Comparison of ENCODE assay signal across 26 cellular contexts in genomic region chr5:142694092-142694856, GRCh38. TPM values are rescaled to one million over a fixed set of nuclear protein-coding genes. Genes with fewer than 3 reads are reported as not detected.
A peak's percentile ranks its signal among the peaks of the same experiment; 100 is the strongest.
DNase-seq lines count a peak whose midpoint lies in the region; ATAC-seq, FAIRE-seq and TF ChIP-seq lines count a peak whose summit lies in the region.
"Had no signal": no experiment of that assay in that cellular context is flagged by ENCODE, and none has a peak within 500 bp of the region (broad histone marks: within the 10 kb centered on the region; RNA-seq: fewer than 3 reads in every experiment).

No MANE protein-coding gene starts in this region.

- H2AFZ ChIP-seq in HepG2 (ENCODE audit: low read length): no peak overlapping the region

- in situ Hi-C loops in HepG2 (cut with HindIII; ENCODE audit: extremely low pct_ligation_motif_present, low pct_unique_long_range_greater_than_20kb): no loop called here
- in situ Hi-C loops in GM13977 (cut with MboI; ENCODE audit: low pct_unique_long_range_greater_than_20kb, low sequenced_read_pairs, unreplicated experiment): no loop called here

- peaks cover 10% of the 10 kb centered on the region for H3K4me1 Mint-ChIP-seq in glutamatergic neuron (ENCODE audit: low read depth, unreplicated experiment)

- DNase-seq in HepG2 (ENCODE audit: low spot score) (no peak), right lobe of liver (no peak), WERI-Rb-1 (no peak), glutamatergic neuron (no peak), hypothalamus (lab: John Stamatoyannopoulos, UW) (no peak), GM13977 (ENCODE audit: low spot score) (no peak)
- DNase-seq: ACHN; activated CD4-positive, alpha-beta T cell treated with anti-CD3 and anti-CD28 coated beads, Interleukin-2, amount 50 U/mL, for 48 hours; amygdala; EL; gastrocnemius medialis; H7; KG1; lower lobe of right lung; MV-4-11; NCI-H1694; NCI-H748 treated with DMSO at 0.1 percent for 48 hours; retina; upper lobe of right lung had no signal

- no peak overlapping the region for H3K4me2 ChIP-seq in HepG2 (ENCODE audit: low read depth, low read length)

- H3K27me3 ChIP-seq in HepG2 (ENCODE audit: control insufficient read depth in 1 of 2, insufficient read depth in 2 of 2, low read length in 2 of 2) (0 out of 5 replicates have a peak, but pooled peaks cover 0 to 6% of the 10 kb centered on the region in 2 experiments), right lobe of liver (no peaks in the 10 kb centered on the region), WERI-Rb-1 (ENCODE audit: insufficient read depth, low read depth, severe bottlenecking) (no peaks in the 10 kb centered on the region)
- H3K27me3 ChIP-seq: gastrocnemius medialis, upper lobe of right lung had no signal

- TF ChIP-seq CTCF in HepG2 (CRISPR knock-in tag; IDR thresholded peaks at IDR 0.05) (no peak), right lobe of liver (IDR thresholded peaks at IDR 0.05) (no peak), WERI-Rb-1 (IDR thresholded peaks at IDR 0.05; ENCODE audit: low read depth, low read length) (0 out of 2 replicates have a peak, but pooled peaks have one; percentile 22), glutamatergic neuron (IDR thresholded peaks at IDR 0.05; ENCODE audit: partially characterized antibody, unreplicated experiment) (peak; percentile 42), GM13977 (IDR thresholded peaks at IDR 0.05; ENCODE audit: extremely low read depth, insufficient read depth, missing control alignments) (no peak)

- TF ChIP-seq POLR2A in HepG2 (IDR thresholded peaks at IDR 0.05; ENCODE audit: insufficient read depth in 1 of 2, low read depth in 2 of 2, low read length in 2 of 2) (no peak), right lobe of liver (IDR thresholded peaks at IDR 0.05) (no peak)

- intact Hi-C loops in HepG2 (cut with micrococcal nuclease; ENCODE audit: unreplicated experiment): no loop called here
- intact Hi-C loops in right lobe of liver (cut with DNase I): no loop called here

- BruUV-seq in HepG2 (replicated peaks; lab: Mats Ljungman, UMichigan): no TSS peak

- no peak overlapping the region for H3K9ac ChIP-seq in HepG2 (ENCODE audit: insufficient read depth, low read depth, low read length)

- H3K36me3 ChIP-seq in HepG2 (replicated peaks in 1 of 2; ENCODE audit: control insufficient read depth in 1 of 2, insufficient read depth in 2 of 2, low read length in 2 of 2): no peaks in the 10 kb centered on the region
- no peaks in the 10 kb centered on the region for H3K36me3 ChIP-seq in right lobe of liver
- H3K36me3 ChIP-seq in WERI-Rb-1: no peaks in the 10 kb centered on the region
- H3K36me3 ChIP-seq: gastrocnemius medialis, lower lobe of right lung, upper lobe of right lung had no signal

- H3K36me3 Mint-ChIP-seq in glutamatergic neuron (ENCODE audit: unreplicated experiment): no peaks in the 10 kb centered on the region

- no peak for TF ChIP-seq RAD21 in HepG2 (CRISPR knock-in tag; IDR thresholded peaks at IDR 0.05)

- TF ChIP-seq EP300 in HepG2 (IDR thresholded peaks at IDR 0.05; ENCODE audit: low read depth in 2 of 2, low read length in 2 of 2): no peak
- no peak for TF ChIP-seq EP300 in HepG2 (CRISPR knock-in tag; IDR thresholded peaks at IDR 0.05; ENCODE audit: borderline replicate concordance)

- no peaks in the 10 kb centered on the region for H3K79me2 ChIP-seq in HepG2 (ENCODE audit: insufficient read depth, low read length)

- H3K4me1 ChIP-seq in HepG2 (ENCODE audit: insufficient read depth, low read length) (peaks cover 6% of the 10 kb centered on the region), right lobe of liver (peaks cover 0 to 3% (median 0%) of the 10 kb centered on the region in 4 donors)

- no peak overlapping the region for H3K27ac Mint-ChIP-seq in glutamatergic neuron (ENCODE audit: unreplicated experiment)
- H3K27ac Mint-ChIP-seq: T-helper 2 cell treated with Interferon-gamma antibody and Interleukin-4, amounts not matched to agents 5 μg/mL and 100 μg/mL, for 36 hours had no signal

- no peak for FAIRE-seq in HepG2 (lab: Jason Lieb, UNC)
- FAIRE-seq: D721Med, keratinocyte had no signal

- H3K9me3 ChIP-seq in HepG2 (ENCODE audit: low read length) (no peaks in the 10 kb centered on the region), right lobe of liver (no peaks in the 10 kb centered on the region), WERI-Rb-1 (ENCODE audit: severe bottlenecking) (no peaks in the 10 kb centered on the region)
- H3K9me3 ChIP-seq: gastrocnemius medialis, lower lobe of right lung, upper lobe of right lung had no signal

- H3K9me3 Mint-ChIP-seq in glutamatergic neuron (ENCODE audit: unreplicated experiment): peaks cover under 1% of the 10 kb centered on the region
- H3K9me3 Mint-ChIP-seq: T-helper 2 cell treated with Interferon-gamma antibody and Interleukin-4, amounts not matched to agents 5 μg/mL and 100 μg/mL, for 36 hours had no signal

- no peak overlapping the region for H3K27ac ChIP-seq in HepG2 (ENCODE audit: extremely low read length, insufficient read depth, low read length)
- H3K27ac ChIP-seq in right lobe of liver: no peak overlapping the region
- no peak overlapping the region for H3K27ac ChIP-seq in WERI-Rb-1
- H3K27ac ChIP-seq: C4-2B, gastrocnemius medialis, lower lobe of right lung, upper lobe of right lung had no signal

- no peaks in the 10 kb centered on the region for H4K20me1 ChIP-seq in HepG2 (ENCODE audit: insufficient read depth, low read length)

- H3K4me3 Mint-ChIP-seq in glutamatergic neuron (ENCODE audit: unreplicated experiment): no peak overlapping the region
- H3K4me3 Mint-ChIP-seq: T-helper 2 cell treated with Interferon-gamma antibody and Interleukin-4, amounts not matched to agents 5 μg/mL and 100 μg/mL, for 36 hours had no signal

- CTCF ChIA-PET in HepG2 (lab: Yijun Ruan, JAX; ENCODE audit: low intra/inter-chr PET ratio, low total read pairs): no interaction called here

- H3K4me3 ChIP-seq in HepG2 (replicated peaks in 1 of 3; ENCODE audit: insufficient read depth in 1 of 3, low read depth in 2 of 3, low read length in 3 of 3): no peak overlapping the region
- no peak overlapping the region for H3K4me3 ChIP-seq in right lobe of liver
- no peak overlapping the region for H3K4me3 ChIP-seq in WERI-Rb-1 (ENCODE audit: low read depth, low read length)
- H3K4me3 ChIP-seq: gastrocnemius medialis, lower lobe of right lung, upper lobe of right lung had no signal

- no peaks in the 10 kb centered on the region for H3K27me3 Mint-ChIP-seq in glutamatergic neuron (ENCODE audit: unreplicated experiment)

- ATAC-seq in HepG2: 0 out of 3 replicates have a peak, but pooled peaks have one; percentile 21
- ATAC-seq in right lobe of liver: no peak
- ATAC-seq in GM18868 (IDR thresholded peaks at IDR 0.05; ENCODE audit: unreplicated experiment): no peak
- ATAC-seq in HG02571 (IDR thresholded peaks at IDR 0.05; ENCODE audit: unreplicated experiment): no peak
- ATAC-seq: gastrocnemius medialis, lower lobe of right lung, upper lobe of right lung had no signal

- POLR2A ChIA-PET in HepG2 (lab: Yijun Ruan, JAX): no interaction called here

- 43% methylated on average over 5 of the region's 7 CpGs for WGBS in HepG2 (ENCODE audit: low lambda C conversion rate)
- 87% methylated on average over 4 of the region's 7 CpGs for WGBS in right lobe of liver (ENCODE audit: insufficient coverage, low coverage, low lambda C conversion rate, missing lambda C conversion rate)

TF ChIP-seq in HepG2, 621 proteins besides CTCF, POLR2A, EP300 and RAD21 (continues in another document):
- TF ChIP-seq, protein P1, sequence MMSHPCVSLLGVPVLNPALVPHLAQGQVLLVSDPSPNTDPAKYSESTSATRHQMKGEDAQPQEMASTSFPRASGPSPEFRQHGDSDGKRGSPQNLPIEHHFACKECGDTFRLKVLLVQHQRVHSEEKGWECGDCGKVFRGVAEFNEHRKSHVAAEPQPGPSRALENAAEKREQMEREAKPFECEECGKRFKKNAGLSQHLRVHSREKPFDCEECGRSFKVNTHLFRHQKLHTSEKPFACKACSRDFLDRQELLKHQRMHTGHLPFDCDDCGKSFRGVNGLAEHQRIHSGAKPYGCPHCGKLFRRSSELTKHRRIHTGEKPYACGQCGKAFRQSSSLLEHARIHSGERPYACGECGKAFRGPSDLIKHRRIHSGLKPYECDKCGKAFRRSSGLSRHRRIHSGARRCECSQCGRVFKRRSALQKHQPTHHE (CRISPR knock-in tag; IDR thresholded peaks at IDR 0.05; ENCODE audit: borderline replicate concordance): no peak

RNA-seq across cellular contexts. Expression of gene FGF1, which starts 8.4 kb away (rescaled TPM):
- not detected in 2 replicates for total RNA-seq in HepG2 (2016; rRNA removed; fragmentation: Illumina TruSeq; extraction: Trizol)
- total RNA-seq in HepG2 (2016; cell fraction: cytosol; rRNA removed; fragmentation: Illumina TruSeq; extraction: Trizol; ENCODE audit: low read depth): 0.18 TPM in 1 of 2 replicates, not detected in the other
- total RNA-seq in HepG2 (2016; cell fraction: insoluble cytoplasmic fraction; rRNA removed; fragmentation: Illumina TruSeq; extraction: Trizol): not detected in 2 replicates
- total RNA-seq in HepG2 (2016; cell fraction: membrane; rRNA removed; fragmentation: Illumina TruSeq; extraction: Trizol): 0.07 and 0.12 TPM in 2 replicates
- not detected in 2 replicates for total RNA-seq in HepG2 (2016; cell fraction: nucleus; rRNA removed; fragmentation: Illumina TruSeq; extraction: Trizol)
- not detected in 2 replicates for polyA plus RNA-seq in HepG2 (2011; rRNA removed)
- polyA plus RNA-seq in HepG2 (2011; cell fraction: cytosol; rRNA removed): not detected in 2 replicates
- not detected in 2 replicates for polyA plus RNA-seq in HepG2 (2011; cell fraction: nucleus; rRNA removed)
- polyA plus RNA-seq in HepG2 (2012): not detected in 2 replicates
- not detected in 2 replicates for polyA plus RNA-seq in HepG2 (2016; cell fraction: cytosol; fragmentation: Illumina TruSeq; extraction: Trizol; ENCODE audit: low read depth)
- polyA plus RNA-seq in HepG2 (2016; cell fraction: insoluble cytoplasmic fraction; fragmentation: Illumina TruSeq; extraction: Trizol; ENCODE audit: low read depth): not detected in 2 replicates
- not detected in 2 replicates for polyA plus RNA-seq in HepG2 (2016; cell fraction: membrane; fragmentation: Illumina TruSeq; extraction: Trizol; ENCODE audit: low read depth)
- not detected in 2 replicates for polyA plus RNA-seq in HepG2 (2016; cell fraction: nucleus; fragmentation: Illumina TruSeq; extraction: Trizol; ENCODE audit: insufficient read depth, low read depth)
- polyA minus RNA-seq in HepG2 (2011; rRNA and poly(A)+ RNA removed; ENCODE audit: low replicate concordance): not detected in 2 replicates
- not detected in 2 replicates for polyA minus RNA-seq in HepG2 (2011; cell fraction: cytosol; rRNA and poly(A)+ RNA removed)
- polyA minus RNA-seq in HepG2 (2011; cell fraction: nucleus; rRNA and poly(A)+ RNA removed): not detected in 2 replicates
- total RNA-seq in right lobe of liver: under 1 TPM in 5 of 6 experiments, not detected in 1; 0.12 to 0.56 (median 0.42) TPM
- total RNA-seq in glutamatergic neuron (ENCODE audit: unreplicated experiment): not detected
- total RNA-seq: HT-29 had no signal

Comparison
In these comparisons a context has a peak if more than half of its experiments do, and no peak if none do; other contexts are left out.
1. CTCF ChIP-seq: peak in WERI-Rb-1 (single experiment) and glutamatergic neuron (single experiment); none in HepG2 (single experiment), right lobe of liver (0 of 4) and GM13977 (single experiment).